ENCODE assay signal across 27 cellular contexts in the genomic region with DNA sequence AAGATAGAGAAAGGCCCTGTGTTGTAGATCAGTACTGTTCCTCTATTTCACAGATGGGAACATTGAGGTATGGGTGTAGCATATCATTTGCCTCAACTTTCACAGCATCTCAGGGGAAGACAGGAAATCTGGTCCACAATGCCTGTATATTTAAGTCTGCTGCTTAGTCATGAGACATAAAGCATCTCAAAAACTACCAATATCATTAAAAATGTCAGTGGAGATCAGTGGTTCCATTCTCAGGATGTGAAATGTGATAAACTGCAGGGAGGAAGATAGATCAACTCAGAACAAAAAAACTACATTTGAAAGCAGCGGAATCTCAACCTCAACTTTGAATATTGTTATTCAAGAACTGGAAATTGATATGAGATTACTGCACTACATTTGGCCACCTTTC.
DNase-seq lines count a peak whose midpoint lies in the region; ATAC-seq, FAIRE-seq and TF ChIP-seq lines count a peak whose summit lies in the region.
"Had no signal": no experiment of that assay in that cellular context is flagged by ENCODE, and none has a peak within 500 bp of the region (broad histone marks: within the 10 kb centered on the region; RNA-seq: fewer than 3 reads in every experiment).

No MANE protein-coding gene starts in this region.

- peaks cover 95% of the 10 kb centered on the region for H3K4me1 ChIP-seq in A549
- H3K4me1 ChIP-seq: BE2C, right lobe of liver had no signal

- no peaks in the 10 kb centered on the region for H3K27me3 Mint-ChIP-seq in HFFc6 (ENCODE audit: insufficient read depth)
- H3K27me3 Mint-ChIP-seq in nephron (ENCODE audit: low read depth), result peaks cover 31% of the 10 kb centered on the region
- H3K27me3 Mint-ChIP-seq: central memory CD8-positive, alpha-beta T cell had no signal

- TF ChIP-seq EP300 in A549 (IDR thresholded peaks at IDR 0.05), result no peak

- H3K4me2 ChIP-seq in A549, result peak overlapping the region; percentile 51

- H3K9me3 Mint-ChIP-seq in HFFc6 (no peaks in the 10 kb centered on the region), nephron (no peaks in the 10 kb centered on the region)

- intact Hi-C loops in dorsolateral prefrontal cortex (cut with DNase I), result no loop called here

- POLR2A ChIA-PET in A549 (lab: Yijun Ruan, JAX), result interaction anchor here (1.2 kb wide), 1 partner anchor 13 kb away, joined by 5 read pairs; no protein-coding TSS in a partner anchor

- TF ChIP-seq CTCF in A549 (IDR thresholded peaks at IDR 0.05) (no peak), HFFc6 (IDR thresholded peaks at IDR 0.05) (no peak), nephron (IDR thresholded peaks at IDR 0.05; ENCODE audit: unreplicated experiment in 3 of 3) (no peak), dorsolateral prefrontal cortex (IDR thresholded peaks at IDR 0.05 in 54 of 56, conservative IDR thresholded peaks at IDR 0.05 in 2 of 56; ENCODE audit: low read depth in 1 of 56, partially characterized antibody in 56 of 56) (no peak)

- CTCF ChIA-PET in A549 (lab: Yijun Ruan, JAX), result no interaction called here

- DNase-seq in A549 (ENCODE audit: low read depth in 1 of 2, low spot score in 1 of 2) (no peak), HFFc6 (peak; percentile 30), epithelial cell of prostate (ENCODE audit: low read depth, low spot score) (no peak), GM19239 (ENCODE audit: insufficient read length, low spot score) (no peak), dorsolateral prefrontal cortex (no peak)
- DNase-seq: activated CD4-positive, alpha-beta T cell treated with anti-CD3 and anti-CD28 coated beads for 1 hour; activated CD8-positive, alpha-beta T cell treated with anti-CD3 and anti-CD28 coated beads, Interleukin-2, amount 10 ng/mL, durations not matched to agents 7 days and 5 days; activated effector memory CD4-positive, alpha-beta T cell treated with Interleukin-2 at 50 U/mL for 16 hours; activated naive CD8-positive, alpha-beta T cell treated with anti-CD3 and anti-CD28 coated beads, Interleukin-2, amount 10 ng/mL, durations not matched to agents 7 days and 5 days; activated T-cell treated with anti-CD3 and anti-CD28 coated beads for 4 hours; BE2C; DMS53; GF-D8; NCI-H1092 treated with DMSO at 0.1 percent for 48 hours; NCI-H187 treated with DMSO at 0.1 percent for 48 hours; NCI-H2171 treated with DMSO at 0.1 percent for 48 hours; NCI-H526 treated with DMSO at 0.1 percent for 48 hours; right lobe of liver; stimulated activated CD4-positive, alpha-beta T cell treated with anti-CD3 and anti-CD28 coated beads, Interleukin-15, amount 100 ng/mL, for 24 hours; stimulated activated naive CD4-positive, alpha-beta T cell; T-helper 2 cell had no signal

- H3K4me3 Mint-ChIP-seq in HFFc6, result peak overlapping the region; percentile 24
- H3K4me3 Mint-ChIP-seq in nephron, result no peak overlapping the region
- H3K4me3 Mint-ChIP-seq: activated CD8-positive, alpha-beta T cell treated with anti-CD3 and anti-CD28 coated beads, Interleukin-2, amount 10 ng/mL, durations not matched to agents 7 days and 5 days; activated naive CD8-positive, alpha-beta T cell treated with anti-CD3 and anti-CD28 coated beads, Interleukin-2, amount 10 ng/mL, durations not matched to agents 7 days and 5 days; central memory CD8-positive, alpha-beta T cell had no signal

- H3K4me1 Mint-ChIP-seq in HFFc6 (ENCODE audit: low read depth) (peaks cover 94% of the 10 kb centered on the region), nephron (peaks cover 29% of the 10 kb centered on the region)

- TF ChIP-seq POLR2A in A549 (IDR thresholded peaks at IDR 0.05; ENCODE audit: low read length) (no peak), GM18505 (IDR thresholded peaks at IDR 0.05; ENCODE audit: borderline replicate concordance, extremely low read depth, insufficient read depth, insufficient read length) (no peak)

- no peak for FAIRE-seq in A549 (lab: Jason Lieb, UNC)
- no peak for FAIRE-seq in GM19239 (lab: Jason Lieb, UNC)

- H3K27ac Mint-ChIP-seq in HFFc6 (peak overlapping the region; percentile 83), nephron (peak overlapping the region; percentile 16 to 53 (median 42))
- H3K27ac Mint-ChIP-seq: activated CD8-positive, alpha-beta T cell treated with anti-CD3 and anti-CD28 coated beads, Interleukin-2, amount 10 ng/mL, durations not matched to agents 7 days and 5 days; activated naive CD8-positive, alpha-beta T cell treated with anti-CD3 and anti-CD28 coated beads, Interleukin-2, amount 10 ng/mL, durations not matched to agents 7 days and 5 days had no signal

- no peak for TF ChIP-seq RAD21 in A549 (conservative IDR thresholded peaks at IDR 0.05 in 1 of 2, IDR thresholded peaks at IDR 0.05 in 1 of 2)

- peak overlapping the region; percentile 98 to 99 for H3K27ac ChIP-seq in A549
- H3K27ac ChIP-seq in epithelial cell of prostate, result peak overlapping the region; percentile 100
- peak overlapping the region in 6 of 59 donors; percentile 18 to 93 (median 65) for H3K27ac ChIP-seq in dorsolateral prefrontal cortex
- H3K27ac ChIP-seq: right lobe of liver, suprapubic skin had no signal

- 11% methylated on average over 1 of the region's 1 CpG for WGBS in A549 (ENCODE audit: missing lambda C conversion rate)

- H3K36me3 Mint-ChIP-seq in HFFc6 (ENCODE audit: low read depth) (no peaks in the 10 kb centered on the region), nephron (ENCODE audit: low read depth) (no peaks in the 10 kb centered on the region)

- ATAC-seq in A549 (no peak), GM18505 (IDR thresholded peaks at IDR 0.05; ENCODE audit: unreplicated experiment) (no peak), HG03457 (IDR thresholded peaks at IDR 0.05; ENCODE audit: unreplicated experiment) (no peak)
- ATAC-seq: activated CD8-positive, alpha-beta T cell treated with anti-CD3 and anti-CD28 coated beads, Interleukin-2, amount 10 ng/mL, durations not matched to agents 7 days and 5 days; right lobe of liver had no signal

- H3K27me3 ChIP-seq in dorsolateral prefrontal cortex, result no peaks in the 10 kb centered on the region
- H3K27me3 ChIP-seq: right lobe of liver, suprapubic skin had no signal

- H3K4me3 ChIP-seq in A549, result no peak overlapping the region
- no peak overlapping the region for H3K4me3 ChIP-seq in dorsolateral prefrontal cortex
- H3K4me3 ChIP-seq: lung, right lobe of liver, suprapubic skin had no signal

- H3K9me3 ChIP-seq in A549, result no peaks in the 10 kb centered on the region
- H3K9me3 ChIP-seq: BE2C, right lobe of liver, suprapubic skin had no signal

TF ChIP-seq in A549, 52 proteins besides CTCF, POLR2A, EP300 and RAD21:
- TF ChIP-seq CEBPB (IDR thresholded peaks at IDR 0.05) (0 out of 4 replicates have a peak, but pooled peaks of 1 of the 2 experiments have one; percentile 5), GATA3 (IDR thresholded peaks at IDR 0.05; ENCODE audit: borderline replicate concordance) (no peak)
TF ChIP-seq in A549: peak in this region for 1.
